ENCODE assay signal across 12 cellular contexts in the genomic region with DNA sequence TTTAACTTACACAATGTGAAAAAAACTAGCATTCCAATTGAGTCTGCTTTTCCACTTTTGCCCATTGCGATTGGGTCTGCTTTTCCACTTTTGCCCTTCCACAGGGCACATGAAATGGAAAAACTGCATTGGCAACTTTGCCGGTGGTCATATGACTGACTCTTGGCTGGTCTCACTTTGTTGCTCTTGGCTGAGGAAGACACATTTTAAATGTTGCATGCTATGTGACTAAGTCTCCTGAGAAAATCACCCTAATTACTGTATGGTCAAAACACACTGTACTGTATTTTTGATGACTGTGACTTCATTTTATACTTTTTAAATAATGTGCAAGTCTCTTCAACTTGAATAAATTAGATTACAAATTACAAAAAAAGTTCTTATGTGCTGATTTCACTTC. TPM values are rescaled to one million over a fixed set of nuclear protein-coding genes. Genes with fewer than 3 reads are reported as not detected.
DNase-seq lines count a peak whose midpoint lies in the region; TF ChIP-seq lines count a peak whose summit lies in the region.
"Had no signal": no experiment of that assay in that cellular context is flagged by ENCODE, and none has a peak within 500 bp of the region (broad histone marks: within the 10 kb centered on the region; RNA-seq: fewer than 3 reads in every experiment).

No MANE protein-coding gene starts in this region.

- H3K27ac ChIP-seq in tibial artery (peak overlapping the region in 1 of 2 donors; percentile 92), hepatocyte (no peak overlapping the region)
- H3K27ac ChIP-seq: ovary, PC-9 had no signal

- peak; percentile 44 for DNase-seq in NCI-H2196 (lab: John Stamatoyannopoulos, UW; ENCODE audit: unreplicated experiment)
- DNase-seq in NCI-H2196 treated with DMSO at 0.1 percent for 48 hours (lab: John Stamatoyannopoulos, UW; ENCODE audit: unreplicated experiment): no peak
- DNase-seq in astrocyte of the cerebellum (ENCODE audit: low read depth): peak; percentile 69
- peak in 24 of 42 donors; percentile 8 to 74 (median 32) for DNase-seq in head of caudate nucleus
- peak; percentile 52 to 85 for DNase-seq in tibial artery
- no peak for DNase-seq in AML-193 (lab: John Stamatoyannopoulos, UW)
- no peak for DNase-seq in GM13976 (ENCODE audit: low spot score)
- DNase-seq in hepatocyte (ENCODE audit: low spot score): no peak
- DNase-seq: islet precursor cell, NCI-H1092, PC-9 had no signal

- no peak overlapping the region for H3K4me2 ChIP-seq in hepatocyte
- H3K4me2 ChIP-seq: PC-9 had no signal

- H3K4me3 ChIP-seq in astrocyte of the cerebellum (ENCODE audit: low read depth, low read length): no peak overlapping the region
- H3K4me3 ChIP-seq in tibial artery: no peak overlapping the region
- no peak overlapping the region for H3K4me3 ChIP-seq in hepatocyte
- H3K4me3 ChIP-seq: ovary, PC-9 had no signal

- in situ Hi-C loops in astrocyte of the cerebellum (cut with HindIII; ENCODE audit: low sequenced_read_pairs) (no loop called here), GM13976 (cut with MboI; ENCODE audit: low sequenced_read_pairs, unreplicated experiment) (loop anchor here (25.0 kb wide), 1 partner anchor 890 kb away; the partner anchor contains the start of gene CCDC152)

- H4K20me1 ChIP-seq in hepatocyte (ENCODE audit: insufficient read depth, poor library complexity, severe bottlenecking): no peaks in the 10 kb centered on the region

- TF ChIP-seq CTCF in astrocyte of the cerebellum (IDR thresholded peaks at IDR 0.05; ENCODE audit: low read depth, low read length, missing control alignments) (no peak), tibial artery (IDR thresholded peaks at IDR 0.05) (no peak), GM13976 (IDR thresholded peaks at IDR 0.05; ENCODE audit: borderline replicate concordance, control extremely low read depth, extremely low read depth, insufficient read depth, missing control alignments) (no peak), hepatocyte (IDR thresholded peaks at IDR 0.05; ENCODE audit: poor library complexity) (no peak)

- no peaks in the 10 kb centered on the region for H3K36me3 ChIP-seq in tibial artery
- no peaks in the 10 kb centered on the region for H3K36me3 ChIP-seq in hepatocyte (replicated peaks; ENCODE audit: insufficient read depth, low read depth)
- H3K36me3 ChIP-seq: ovary had no signal

- no peaks in the 10 kb centered on the region for H3K27me3 ChIP-seq in tibial artery
- no peaks in the 10 kb centered on the region for H3K27me3 ChIP-seq in hepatocyte
- H3K27me3 ChIP-seq: ovary had no signal

- 96% methylated on average over 2 of the region's 2 CpGs for WGBS in hepatocyte (ENCODE audit: low lambda C conversion rate, missing lambda C conversion rate)

- peaks cover 0 to 42% (median 13%) of the 10 kb centered on the region in 4 donors for H3K4me1 ChIP-seq in tibial artery
- no peaks in the 10 kb centered on the region for H3K4me1 ChIP-seq in hepatocyte (ENCODE audit: insufficient read depth)

- H3K9me3 ChIP-seq in tibial artery (no peaks in the 10 kb centered on the region), hepatocyte (ENCODE audit: low read depth) (no peaks in the 10 kb centered on the region)
- H3K9me3 ChIP-seq: ovary had no signal

- H3K79me2 ChIP-seq in hepatocyte: peaks cover 8% of the 10 kb centered on the region

- intact Hi-C loops in head of caudate nucleus (cut with DNase I) (no loop called here), tibial artery (cut with DNase I; ENCODE audit: low total_unique reads) (loop anchor here (2.0 kb wide), 1 partner anchor 33 kb away; the partner anchor contains the start of gene RIMOC1)

- H2AFZ ChIP-seq in hepatocyte: no peak overlapping the region
- H2AFZ ChIP-seq: PC-9 had no signal

- no peaks in the 10 kb centered on the region for H3K9me2 ChIP-seq in hepatocyte (replicated peaks; ENCODE audit: insufficient read depth)

RNA-seq across cellular contexts. Expression of gene OXCT1, which starts 1.6 kb away (rescaled TPM):
- total RNA-seq in hepatocyte: 12.6 and 16.9 TPM in 2 replicates
- 7.8 and 12.4 TPM in 2 replicates for polyA plus RNA-seq in hepatocyte

RNA-seq across cellular contexts. Expression of gene RIMOC1, which starts 32.3 kb away (rescaled TPM):
- total RNA-seq in hepatocyte: 28.2 and 29.3 TPM in 2 replicates
- polyA plus RNA-seq in hepatocyte: 14.2 and 14.5 TPM in 2 replicates

RNA-seq across cellular contexts. Expression of gene FBXO4, which starts 53.2 kb away (rescaled TPM):
- 11.7 and 15.3 TPM in 2 replicates for total RNA-seq in hepatocyte
- polyA plus RNA-seq in hepatocyte: 8.3 and 10.3 TPM in 2 replicates

Comparison
In these comparisons a context has a peak if more than half of its experiments do, and no peak if none do; other contexts are left out.
1. DNase-seq: peak in NCI-H2196 (single experiment), astrocyte of the cerebellum (single experiment), head of caudate nucleus (24 of 42) and tibial artery (2 of 2); none in NCI-H2196 treated with DMSO at 0.1 percent for 48 hours (single experiment), AML-193 (0 of 2), GM13976 (single experiment) and hepatocyte (single experiment).